Comparison of ENCODE assay signal across 10 cellular contexts in genomic region chr17:43543771-43544575, GRCh38. TPM values are rescaled to one million over a fixed set of nuclear protein-coding genes. Genes with fewer than 3 reads are reported as not detected.
DNase-seq lines count a peak whose midpoint lies in the region; ATAC-seq and FAIRE-seq lines count a peak whose summit lies in the region.
"Had no signal": no experiment of that assay in that cellular context is flagged by ENCODE, and none has a peak within 500 bp of the region (broad histone marks: within the 10 kb centered on the region; RNA-seq: fewer than 3 reads in every experiment).

No MANE protein-coding gene starts in this region.

- CTCF ChIA-PET in CD8-positive, alpha-beta memory T cell (lab: Charles Lee), result no interaction called here

- peak; percentile 26 for FAIRE-seq in HTR-8/SVneo (lab: Jason Lieb, UNC)

- H4K91ac ChIP-seq in mesenchymal stem cell (ENCODE audit: low read length), result peak overlapping the region; percentile 58

- H3K4me1 Mint-ChIP-seq in CD8-positive, alpha-beta memory T cell, result peaks cover 21 to 22% (median 21%) of the 10 kb centered on the region in 3 donors
- peaks cover 19% of the 10 kb centered on the region for H3K4me1 Mint-ChIP-seq in activated naive CD8-positive, alpha-beta T cell treated with anti-CD3 and anti-CD28 coated beads, Interleukin-2, amount 50 U/mL, for 24 hours

- H3K27me3 ChIP-seq in CD8-positive, alpha-beta memory T cell (ENCODE audit: insufficient read depth, low read length, poor library complexity, severe bottlenecking), result peaks cover 35% of the 10 kb centered on the region
- no peaks in the 10 kb centered on the region for H3K27me3 ChIP-seq in mesenchymal stem cell (ENCODE audit: control insufficient read depth in 1 of 2, insufficient read depth in 1 of 2, low read length in 2 of 2)

- peaks cover 19% of the 10 kb centered on the region for H3K4me1 ChIP-seq in CD8-positive, alpha-beta memory T cell (ENCODE audit: insufficient read depth, low read length)
- H3K4me1 ChIP-seq in mesenchymal stem cell (ENCODE audit: control insufficient read depth, insufficient read depth, low read depth, low read length), result peaks cover 29% of the 10 kb centered on the region

- H3K36me3 ChIP-seq in CD8-positive, alpha-beta memory T cell (ENCODE audit: insufficient read depth, low read length), result no peaks in the 10 kb centered on the region
- no peaks in the 10 kb centered on the region for H3K36me3 ChIP-seq in mesenchymal stem cell (ENCODE audit: control insufficient read depth in 1 of 2, insufficient read depth in 2 of 2, low read depth in 1 of 2, low read length in 2 of 2)

- H3K36me3 Mint-ChIP-seq in CD8-positive, alpha-beta memory T cell, result no peaks in the 10 kb centered on the region
- no peaks in the 10 kb centered on the region for H3K36me3 Mint-ChIP-seq in activated naive CD8-positive, alpha-beta T cell treated with anti-CD3 and anti-CD28 coated beads, Interleukin-2, amount 50 U/mL, for 24 hours (ENCODE audit: low read depth)

- H3K9ac ChIP-seq in mesenchymal stem cell (ENCODE audit: low read length), result no peak overlapping the region
- H3K9ac ChIP-seq: parathyroid adenoma had no signal

- no peak overlapping the region for H2AK5ac ChIP-seq in mesenchymal stem cell (ENCODE audit: low read length, severe bottlenecking)

- DNase-seq in CD8-positive, alpha-beta memory T cell, result no peak
- no peak for DNase-seq in HTR-8/SVneo (ENCODE audit: insufficient read length, low spot score)
- DNase-seq in activated naive CD8-positive, alpha-beta T cell treated with anti-CD3 and anti-CD28 coated beads, Interleukin-2, amount 50 U/mL, for 24 hours, result no peak
- no peak for DNase-seq in mesenchymal stem cell
- no peak for DNase-seq in medulla oblongata (ENCODE audit: extremely low spot score)
- no peak for DNase-seq in NCI-H2227 (lab: John Stamatoyannopoulos, UW; ENCODE audit: unreplicated experiment)
- DNase-seq: NCI-H2171 had no signal

- POLR2A ChIA-PET in CD8-positive, alpha-beta memory T cell (lab: Charles Lee), result no interaction called here

- H3K79me1 ChIP-seq in mesenchymal stem cell (replicated peaks; ENCODE audit: low read length, poor library complexity, severe bottlenecking), result peaks cover 21% of the 10 kb centered on the region

- ATAC-seq in activated naive CD8-positive, alpha-beta T cell treated with anti-CD3 and anti-CD28 coated beads, Interleukin-2, amount 50 U/mL, for 24 hours, result no peak
- ATAC-seq in GM21825 (IDR thresholded peaks at IDR 0.05; ENCODE audit: unreplicated experiment) (no peak), GM21576 (IDR thresholded peaks at IDR 0.05; ENCODE audit: unreplicated experiment) (no peak)

- peak overlapping the region; percentile 93 to 96 for H2BK12ac ChIP-seq in mesenchymal stem cell (ENCODE audit: low read length in 2 of 2)

- H3K4me3 ChIP-seq in CD8-positive, alpha-beta memory T cell (ENCODE audit: low read length), result no peak overlapping the region
- H3K4me3 ChIP-seq in mesenchymal stem cell (ENCODE audit: insufficient read depth in 1 of 2, low read depth in 1 of 2, low read length in 2 of 2), result peak overlapping the region in 1 of 2 experiments; percentile 81

- H3K18ac ChIP-seq in mesenchymal stem cell (ENCODE audit: low read depth in 1 of 2, low read length in 2 of 2), result peak overlapping the region in 1 of 2 experiments; percentile 69

- H3K27ac Mint-ChIP-seq in CD8-positive, alpha-beta memory T cell, result no peak overlapping the region
- H3K27ac Mint-ChIP-seq in activated naive CD8-positive, alpha-beta T cell treated with anti-CD3 and anti-CD28 coated beads, Interleukin-2, amount 50 U/mL, for 24 hours, result no peak overlapping the region

- no peaks in the 10 kb centered on the region for H3K9me3 Mint-ChIP-seq in CD8-positive, alpha-beta memory T cell
- no peaks in the 10 kb centered on the region for H3K9me3 Mint-ChIP-seq in activated naive CD8-positive, alpha-beta T cell treated with anti-CD3 and anti-CD28 coated beads, Interleukin-2, amount 50 U/mL, for 24 hours

- H3K27me3 Mint-ChIP-seq in CD8-positive, alpha-beta memory T cell, result peaks cover 42 to 45% of the 10 kb centered on the region in 2 donors
- H3K27me3 Mint-ChIP-seq in activated naive CD8-positive, alpha-beta T cell treated with anti-CD3 and anti-CD28 coated beads, Interleukin-2, amount 50 U/mL, for 24 hours, result peaks cover 43% of the 10 kb centered on the region

- peak overlapping the region in 5 of 7 donors; percentile 40 to 93 (median 77) for H3K4me3 Mint-ChIP-seq in CD8-positive, alpha-beta memory T cell
- peak overlapping the region; percentile 42 for H3K4me3 Mint-ChIP-seq in activated naive CD8-positive, alpha-beta T cell treated with anti-CD3 and anti-CD28 coated beads, Interleukin-2, amount 50 U/mL, for 24 hours

- WGBS in mesenchymal stem cell, result 39% methylated on average over 5 of the region's 7 CpGs

- H4K8ac ChIP-seq in mesenchymal stem cell (ENCODE audit: low read length), result peak overlapping the region; percentile 79

- H2AFZ ChIP-seq in mesenchymal stem cell (ENCODE audit: low read depth, low read length), result no peak overlapping the region

- H3K4ac ChIP-seq in mesenchymal stem cell (ENCODE audit: low read depth in 1 of 2, low read length in 2 of 2), result peak overlapping the region; percentile 80 to 82

- H2BK120ac ChIP-seq in mesenchymal stem cell (ENCODE audit: low read depth, low read length), result peak overlapping the region; percentile 82

- peak overlapping the region; percentile 96 for H3K4me2 ChIP-seq in mesenchymal stem cell (ENCODE audit: low read length, poor library complexity, severe bottlenecking)

- peak overlapping the region; percentile 3 for H2BK5ac ChIP-seq in mesenchymal stem cell (ENCODE audit: low read depth, low read length, poor library complexity, severe bottlenecking)

- peak overlapping the region in 1 of 2 experiments; percentile 85 for H3K23ac ChIP-seq in mesenchymal stem cell (ENCODE audit: low read length in 2 of 2)

- H3K27ac ChIP-seq in CD8-positive, alpha-beta memory T cell (ENCODE audit: low read depth, low read length), result no peak overlapping the region
- no peak overlapping the region for H3K27ac ChIP-seq in mesenchymal stem cell (ENCODE audit: low read length, poor library complexity, severe bottlenecking)
- H3K27ac ChIP-seq: parathyroid adenoma had no signal

- peak overlapping the region in 1 of 2 experiments; percentile 92 for H3K14ac ChIP-seq in mesenchymal stem cell (ENCODE audit: low read length in 2 of 2)

- peak overlapping the region; percentile 71 for H2BK15ac ChIP-seq in mesenchymal stem cell (ENCODE audit: low read depth, poor library complexity, severe bottlenecking)

- no peaks in the 10 kb centered on the region for H3K9me3 ChIP-seq in CD8-positive, alpha-beta memory T cell (ENCODE audit: low read length)
- H3K9me3 ChIP-seq in mesenchymal stem cell (ENCODE audit: control insufficient read depth, low read length), result no peaks in the 10 kb centered on the region

RNA-seq across cellular contexts. Expression of gene ETV4, which starts 2.2 kb away (rescaled TPM):
- 1 to 10 TPM; 5.3 to 6.4 TPM for total RNA-seq in CD8-positive, alpha-beta memory T cell
- polyA plus RNA-seq in CD8-positive, alpha-beta memory T cell, result 0.09 TPM
- polyA plus RNA-seq in mesenchymal stem cell (2013, experiment 1 of 2), result 25.3 TPM
- polyA plus RNA-seq in mesenchymal stem cell (2013, experiment 2 of 2), result 24.1 TPM
